ENCODE assay signal across 7 cellular contexts in genomic region chr10:114412907-114413386, GRCh38. TPM values are rescaled to one million over a fixed set of nuclear protein-coding genes. Genes with fewer than 3 reads are reported as not detected.
DNase-seq lines count a peak whose midpoint lies in the region; ATAC-seq and TF ChIP-seq lines count a peak whose summit lies in the region.

No MANE protein-coding gene starts in this region.

- dilution Hi-C loops in mammary epithelial cell (cut with HindIII; ENCODE audit: low sequenced_read_pairs) = no loop called here

- ATAC-seq in left colon (peak; percentile 37), GM18861 (IDR thresholded peaks at IDR 0.05; ENCODE audit: unreplicated experiment) (no peak)

- intact Hi-C loops in mammary epithelial cell (cut with micrococcal nuclease) (no loop called here), left colon (cut with DNase I, micrococcal nuclease) (no loop called here), thyroid gland (cut with DNase I) (no loop called here)

- H3K4me3 ChIP-seq in Loucy (ENCODE audit: low read length, poor library complexity, severe bottlenecking) (peak overlapping the region; percentile 24), mammary epithelial cell (replicated peaks in 1 of 3; ENCODE audit: insufficient read depth in 1 of 3, low read depth in 2 of 3, low read length in 3 of 3) (no peak overlapping the region), thyroid gland (replicated peaks in 1 of 3) (no peak overlapping the region)

- in situ Hi-C loops in mammary epithelial cell (cut with MboI; ENCODE audit: low sequenced_read_pairs in 2 of 2) = loop anchor here in 1 of 2 donors (25.0 kb wide), 1 partner anchor 251 kb away; the partner anchor contains the start of gene CCDC186

- peak overlapping the region; percentile 42 for H3K9ac ChIP-seq in Loucy (ENCODE audit: low read depth, low read length, poor library complexity, severe bottlenecking)
- H3K9ac ChIP-seq in mammary epithelial cell (ENCODE audit: insufficient read depth, low read length) = no peak overlapping the region

- no peaks in the 10 kb centered on the region for H3K79me2 ChIP-seq in Loucy (ENCODE audit: insufficient read depth, low read length)
- H3K79me2 ChIP-seq in mammary epithelial cell (ENCODE audit: insufficient read depth, low read length) = no peaks in the 10 kb centered on the region

- H3K27ac ChIP-seq in mammary epithelial cell (ENCODE audit: insufficient read depth, low read depth, low read length) (peak overlapping the region; percentile 19), thyroid gland (peak overlapping the region; percentile 52 to 90 (median 87))

- peak; percentile 60 for DNase-seq in mammary epithelial cell
- DNase-seq in left colon = no peak
- DNase-seq in thyroid gland = peak; percentile 79
- no peak for DNase-seq in GM10266 (ENCODE audit: extremely low spot score)
- no peak for DNase-seq in stimulated activated CD4-positive, alpha-beta T cell treated with anti-CD3 and anti-CD28 coated beads, Interleukin-1b, Interleukin-23, amount 100 ng/mL, for 48 hours

- H4K20me1 ChIP-seq in Loucy (ENCODE audit: insufficient read depth, low read length, poor library complexity, severe bottlenecking) (no peaks in the 10 kb centered on the region), mammary epithelial cell (ENCODE audit: insufficient read depth, low read length) (no peaks in the 10 kb centered on the region)

- H3K27me3 ChIP-seq in Loucy (ENCODE audit: insufficient read depth, low read length, poor library complexity, severe bottlenecking) (no peaks in the 10 kb centered on the region), mammary epithelial cell (ENCODE audit: insufficient read depth, low read length) (no peaks in the 10 kb centered on the region), thyroid gland (no peaks in the 10 kb centered on the region)

- TF ChIP-seq CTCF in Loucy (conservative IDR thresholded peaks at IDR 0.05; ENCODE audit: low read length) = no peak
- TF ChIP-seq CTCF in mammary epithelial cell (conservative IDR thresholded peaks at IDR 0.05 in 1 of 2, IDR thresholded peaks at IDR 0.05 in 1 of 2; ENCODE audit: extremely low read depth in 1 of 2, insufficient read depth in 1 of 2, low read depth in 1 of 2, low read length in 2 of 2) = no peak
- no peak for TF ChIP-seq CTCF in thyroid gland (IDR thresholded peaks at IDR 0.05)
- TF ChIP-seq CTCF in GM10266 (IDR thresholded peaks at IDR 0.05; ENCODE audit: control insufficient read depth, insufficient read depth, low read depth, missing control alignments) = no peak

- no peaks in the 10 kb centered on the region for H3K9me3 ChIP-seq in Loucy (ENCODE audit: insufficient read depth, low read depth, low read length)
- H3K9me3 ChIP-seq in mammary epithelial cell (replicated peaks; ENCODE audit: insufficient read depth, low read length) = no peaks in the 10 kb centered on the region
- H3K9me3 ChIP-seq in thyroid gland = no peaks in the 10 kb centered on the region

- CTCF ChIA-PET in mammary epithelial cell (lab: Charles Lee; ENCODE audit: low non-redundant PET) = interaction anchor here (0.6 kb wide), 1 partner anchor 141 kb away, joined by 3 read pairs; no protein-coding TSS in a partner anchor

- no peak for TF ChIP-seq POLR2A in thyroid gland (IDR thresholded peaks at IDR 0.05)

- WGBS in mammary epithelial cell (ENCODE audit: low coverage, missing lambda C conversion rate) = 24% methylated on average over 5 of the region's 5 CpGs
- WGBS in thyroid gland, 2 donors = 5 to 10% methylated on average over 5 of the region's 5 CpGs

- peak overlapping the region; percentile 77 for H2AFZ ChIP-seq in Loucy (ENCODE audit: low read length)
- H2AFZ ChIP-seq in mammary epithelial cell (ENCODE audit: low read depth, low read length) = peak overlapping the region; percentile 66

- H3K4me2 ChIP-seq in Loucy (ENCODE audit: low read depth, low read length, poor library complexity, severe bottlenecking) = peak overlapping the region; percentile 57
- peak overlapping the region; percentile 64 for H3K4me2 ChIP-seq in mammary epithelial cell (ENCODE audit: insufficient read depth, low read depth, low read length)

- H3K36me3 ChIP-seq in Loucy (ENCODE audit: insufficient read depth, low read length) (no peaks in the 10 kb centered on the region), mammary epithelial cell (ENCODE audit: insufficient read depth, low read length) (no peaks in the 10 kb centered on the region), thyroid gland (no peaks in the 10 kb centered on the region)

- no peaks in the 10 kb centered on the region for H3F3A ChIP-seq in Loucy (ENCODE audit: low read depth)

- BruUV-seq in mammary epithelial cell (replicated peaks; lab: Mats Ljungman, UMichigan) = no TSS peak

- H3K9me2 ChIP-seq in Loucy (replicated peaks; ENCODE audit: low read depth, low read length) = no peaks in the 10 kb centered on the region

- H3K4me1 ChIP-seq in Loucy (ENCODE audit: insufficient read depth, low read length, poor library complexity, severe bottlenecking) (peaks cover 25% of the 10 kb centered on the region), mammary epithelial cell (ENCODE audit: insufficient read depth, low read length) (peaks cover 24% of the 10 kb centered on the region), thyroid gland (peaks cover 29 to 35% of the 10 kb centered on the region in 2 donors)

RNA-seq across cellular contexts. Expression of gene AFAP1L2, which starts 8.6 kb away (rescaled TPM):
- total RNA-seq in mammary epithelial cell = 10 to 100 TPM; 25.8 to 63.9 TPM
- 40.4 TPM for polyA plus RNA-seq in mammary epithelial cell
- polyA minus RNA-seq in mammary epithelial cell = 42.5 TPM
- total RNA-seq in left colon = 10 to 100 TPM in 1 of 2 donors, 1 to 10 TPM in 1; 8.9 to 12.5 TPM
- 100 to 1,000 TPM; 135 to 356 (median 299) TPM for total RNA-seq in thyroid gland

Comparison
In these comparisons a context has a peak if more than half of its experiments do, and no peak if none do; other contexts are left out.
1. DNase-seq: peak in mammary epithelial cell (single experiment) and thyroid gland (2 of 2); none in left colon (0 of 2), GM10266 (single experiment) and stimulated activated CD4-positive, alpha-beta T cell treated with anti-CD3 and anti-CD28 coated beads, Interleukin-1b, Interleukin-23, amount 100 ng/mL, for 48 hours (single experiment).